8 cellular contexts compared by ENCODE assay signal in genomic region chr7:23470290-23471089, GRCh38. TPM values are rescaled to one million over a fixed set of nuclear protein-coding genes. Genes with fewer than 3 reads are reported as not detected.
DNase-seq lines count a peak whose midpoint lies in the region; ATAC-seq and TF ChIP-seq lines count a peak whose summit lies in the region.

Gene IGF2BP3, minus strand, starts transcription at chr7:23470491. Its CDS starts 381 bp downstream, at chr7:23470110.

- ATAC-seq in GM18909 (IDR thresholded peaks at IDR 0.05; ENCODE audit: poor library complexity, unreplicated experiment): peak; percentile 17
- no peak for ATAC-seq in HG03097 (IDR thresholded peaks at IDR 0.05; ENCODE audit: low FRiP score, unreplicated experiment)
- ATAC-seq in GM21515 (IDR thresholded peaks at IDR 0.05; ENCODE audit: unreplicated experiment): no peak

- peaks cover 52% of the 10 kb centered on the region for H3K4me1 Mint-ChIP-seq in T-helper 2 cell treated with Interferon-gamma antibody and Interleukin-4, amounts not matched to agents 5 μg/mL and 100 μg/mL, for 36 hours (ENCODE audit: low read depth)
- H3K4me1 Mint-ChIP-seq in endodermal cell (peaks cover 17% of the 10 kb centered on the region), neural crest cell (peaks cover 45% of the 10 kb centered on the region)

- H3K9ac ChIP-seq in BLaER1 treated with 17β-estradiol and CSF1 and Interleukin-3, amounts not matched to agents 10 nM and 100 nM: peak within 1 kb of the TSS in 10 of 11 experiments; percentile 4 to 50 (median 32); a peak in 10 of 22 replicates
- peak within 1 kb of the TSS; percentile 93 for H3K9ac ChIP-seq in endodermal cell (ENCODE audit: extremely low read depth, low read length, poor library complexity, severe bottlenecking)

- no peak within 1 kb of the TSS for H3K27ac ChIP-seq in BLaER1 treated with 17β-estradiol and CSF1 and Interleukin-3, amounts not matched to agents 10 nM and 100 nM
- peak within 1 kb of the TSS; percentile 91 for H3K27ac ChIP-seq in endodermal cell (ENCODE audit: low read depth, low read length)

- H3K27me3 ChIP-seq in BLaER1 treated with 17β-estradiol and CSF1 and Interleukin-3, amounts not matched to agents 10 nM and 100 nM: peaks cover 100% of the 10 kb centered on the region in 11 experiments
- H3K27me3 ChIP-seq in endodermal cell (ENCODE audit: control insufficient read depth, insufficient read depth, low read length, poor library complexity, severe bottlenecking): no peaks in the 10 kb centered on the region

- DNase-seq in NCI-H1436 treated with DMSO at 0.1 percent for 48 hours (lab: John Stamatoyannopoulos, UW): peak; percentile 88
- DNase-seq in T-helper 2 cell treated with Interferon-gamma antibody and Interleukin-4, amounts not matched to agents 5 μg/mL and 100 μg/mL, for 36 hours (ENCODE audit: low spot score): peak; percentile 64
- peak; percentile 95 for DNase-seq in endodermal cell
- peak; percentile 79 for DNase-seq in neural crest cell (ENCODE audit: low read depth, low spot score)

- H3K9me3 Mint-ChIP-seq in T-helper 2 cell treated with Interferon-gamma antibody and Interleukin-4, amounts not matched to agents 5 μg/mL and 100 μg/mL, for 36 hours: no peaks in the 10 kb centered on the region
- no peaks in the 10 kb centered on the region for H3K9me3 Mint-ChIP-seq in endodermal cell
- no peaks in the 10 kb centered on the region for H3K9me3 Mint-ChIP-seq in neural crest cell

- peak within 1 kb of the TSS; percentile 71 to 96 (median 78) for H3K4me2 ChIP-seq in BLaER1 treated with 17β-estradiol and CSF1 and Interleukin-3, amounts not matched to agents 10 nM and 100 nM

- H4K20me1 ChIP-seq in BLaER1 treated with 17β-estradiol and CSF1 and Interleukin-3, amounts not matched to agents 10 nM and 100 nM: peaks cover 0 to 88% (median 68%) of the 10 kb centered on the region in 11 experiments; a peak in 19 of 22 replicates

- peaks cover 36% of the 10 kb centered on the region for H3K27me3 Mint-ChIP-seq in T-helper 2 cell treated with Interferon-gamma antibody and Interleukin-4, amounts not matched to agents 5 μg/mL and 100 μg/mL, for 36 hours (ENCODE audit: low read depth)
- no peaks in the 10 kb centered on the region for H3K27me3 Mint-ChIP-seq in endodermal cell (ENCODE audit: insufficient read depth)
- H3K27me3 Mint-ChIP-seq in neural crest cell (ENCODE audit: low read depth): peaks cover 11% of the 10 kb centered on the region

- 0 to 1% methylated on average over 14 to 31 of the region's 33 CpGs for WGBS in endodermal cell (ENCODE audit: insufficient coverage in 1 of 2, insufficient read length in 1 of 2), 2 experiments

- H3K4me3 Mint-ChIP-seq in T-helper 2 cell treated with Interferon-gamma antibody and Interleukin-4, amounts not matched to agents 5 μg/mL and 100 μg/mL, for 36 hours: peak within 1 kb of the TSS; percentile 91
- H3K4me3 Mint-ChIP-seq in endodermal cell: peak within 1 kb of the TSS; percentile 94
- peak within 1 kb of the TSS; percentile 98 for H3K4me3 Mint-ChIP-seq in neural crest cell

- H3K4me1 ChIP-seq in BLaER1 treated with 17β-estradiol and CSF1 and Interleukin-3, amounts not matched to agents 10 nM and 100 nM: peaks cover 36 to 50% (median 42%) of the 10 kb centered on the region in 10 experiments
- no peaks in the 10 kb centered on the region for H3K4me1 ChIP-seq in endodermal cell (ENCODE audit: control insufficient read depth, insufficient read depth, low read length)

- H3K36me3 Mint-ChIP-seq in T-helper 2 cell treated with Interferon-gamma antibody and Interleukin-4, amounts not matched to agents 5 μg/mL and 100 μg/mL, for 36 hours (ENCODE audit: low read depth): peaks cover 5% of the 10 kb centered on the region
- H3K36me3 Mint-ChIP-seq in endodermal cell (ENCODE audit: low read depth) (no peaks in the 10 kb centered on the region), neural crest cell (ENCODE audit: low read depth) (peaks cover 4% of the 10 kb centered on the region)

- H3K4me3 ChIP-seq in BLaER1 treated with 17β-estradiol and CSF1 and Interleukin-3, amounts not matched to agents 10 nM and 100 nM: peak within 1 kb of the TSS; percentile 23 to 64 (median 51); a peak in 19 of 20 replicates
- peak within 1 kb of the TSS; percentile 99 for H3K4me3 ChIP-seq in endodermal cell (ENCODE audit: low read length)

- H3K27ac Mint-ChIP-seq in T-helper 2 cell treated with Interferon-gamma antibody and Interleukin-4, amounts not matched to agents 5 μg/mL and 100 μg/mL, for 36 hours: peak within 1 kb of the TSS; percentile 95
- H3K27ac Mint-ChIP-seq in endodermal cell (peak within 1 kb of the TSS; percentile 98), neural crest cell (ENCODE audit: unreplicated experiment) (peak within 1 kb of the TSS; percentile 98)

- peaks cover 0 to 4% (median 0%) of the 10 kb centered on the region in 11 experiments; a peak in 2 of 22 replicates for H3K9me3 ChIP-seq in BLaER1 treated with 17β-estradiol and CSF1 and Interleukin-3, amounts not matched to agents 10 nM and 100 nM (replicated peaks in 1 of 11)
- no peaks in the 10 kb centered on the region for H3K9me3 ChIP-seq in endodermal cell (ENCODE audit: control insufficient read depth, low read length)

- H3K36me3 ChIP-seq in BLaER1 treated with 17β-estradiol and CSF1 and Interleukin-3, amounts not matched to agents 10 nM and 100 nM: no peaks in the 10 kb centered on the region
- no peaks in the 10 kb centered on the region for H3K36me3 ChIP-seq in endodermal cell (ENCODE audit: control insufficient read depth, insufficient read depth, low read length)

- TF ChIP-seq CTCF in endodermal cell (conservative IDR thresholded peaks at IDR 0.05) (no peak), neural crest cell (conservative IDR thresholded peaks at IDR 0.05) (no peak)

RNA-seq across cellular contexts. Expression of gene IGF2BP3, which starts in this region (rescaled TPM):
- 100 to 1,000 TPM; 114 to 123 TPM for total RNA-seq in endodermal cell
- 96.3 TPM for polyA plus RNA-seq in endodermal cell (2013, experiment 1 of 2)
- 93.1 TPM for polyA plus RNA-seq in endodermal cell (2013, experiment 2 of 2)
- total RNA-seq in neural crest cell: 117 and 118 TPM in 2 replicates
